ENCODE assay signal across 23 cellular contexts in the genomic region with DNA sequence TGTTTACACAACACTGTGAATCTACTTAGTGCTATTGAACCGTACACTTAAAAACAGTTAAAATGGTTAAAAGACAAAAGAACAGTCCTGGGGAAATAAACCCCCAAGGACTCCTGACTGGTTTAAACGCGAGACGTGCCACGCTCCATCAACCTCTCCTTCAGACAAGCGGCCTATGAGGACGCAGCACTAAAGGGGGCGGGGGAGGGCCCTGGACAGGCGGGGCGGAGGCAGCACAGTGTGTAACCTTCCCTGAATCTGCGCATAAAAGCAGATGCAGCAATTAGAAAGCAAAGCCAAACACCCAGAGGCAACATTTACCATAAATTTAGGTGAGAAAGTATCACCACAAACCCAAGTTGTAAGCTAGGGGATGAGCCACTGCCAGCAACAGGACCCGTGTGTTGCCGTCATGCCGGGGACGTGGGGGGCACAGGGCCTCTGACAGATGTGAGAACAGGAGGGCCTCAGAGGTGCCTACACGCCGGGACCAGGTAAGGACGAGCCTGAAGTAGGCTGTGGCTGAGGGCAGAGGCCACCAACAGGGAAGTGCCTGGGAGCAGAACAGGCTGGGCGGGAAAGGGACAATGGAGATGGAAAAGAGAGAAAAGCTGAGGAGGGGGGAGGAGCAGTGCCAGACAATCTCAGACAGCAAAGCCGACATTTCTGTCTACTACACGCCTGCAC. TPM values are rescaled to one million over a fixed set of nuclear protein-coding genes. Genes with fewer than 3 reads are reported as not detected.
A peak's percentile ranks its signal among the peaks of the same experiment; 100 is the strongest.
DNase-seq lines count a peak whose midpoint lies in the region; ATAC-seq and TF ChIP-seq lines count a peak whose summit lies in the region.
"Had no signal": no experiment of that assay in that cellular context is flagged by ENCODE, and none has a peak within 500 bp of the region (broad histone marks: within the 10 kb centered on the region; RNA-seq: fewer than 3 reads in every experiment).

No MANE protein-coding gene starts in this region.

- H3K4me3 Mint-ChIP-seq in brain (peak overlapping the region in 3 of 5 experiments; percentile 16 to 34 (median 26)), type B pancreatic cell (peak overlapping the region; percentile 45)
- H3K4me3 Mint-ChIP-seq: activated CD8-positive, alpha-beta T cell treated with anti-CD3 and anti-CD28 coated beads, Interleukin-2, amount 10 ng/mL, durations not matched to agents 7 days and 5 days; activated naive CD8-positive, alpha-beta T cell; T-helper 1 cell treated with Interleukin-12 subunit alpha and Interleukin-12 subunit beta and Interleukin-4 antibody, amounts not matched to agents 30 μg/mL and 1 μg/mL, for 36 hours had no signal

- no peak overlapping the region for H3K27ac ChIP-seq in lower lobe of right lung
- H3K27ac ChIP-seq: 22Rv1, body of pancreas, VCaP had no signal

- H3K36me3 Mint-ChIP-seq in brain (peaks cover 55% of the 10 kb centered on the region), type B pancreatic cell (peaks cover 28% of the 10 kb centered on the region)

- no peak for ATAC-seq in left colon
- ATAC-seq in lower lobe of right lung, result no peak
- ATAC-seq: activated CD8-positive, alpha-beta T cell treated with anti-CD3 and anti-CD28 coated beads, Interleukin-2, amount 10 ng/mL, durations not matched to agents 7 days and 5 days; body of pancreas had no signal

- no peaks in the 10 kb centered on the region for H3K9me3 ChIP-seq in lower lobe of right lung
- H3K9me3 ChIP-seq: BE2C, body of pancreas, heart left ventricle had no signal

- H3K4me1 Mint-ChIP-seq in brain (peaks cover 19% of the 10 kb centered on the region), type B pancreatic cell (ENCODE audit: unreplicated experiment) (peaks cover 14% of the 10 kb centered on the region)

- peaks cover 30% of the 10 kb centered on the region for H3K36me3 ChIP-seq in lower lobe of right lung

- H3K9me3 Mint-ChIP-seq in brain (no peaks in the 10 kb centered on the region), type B pancreatic cell (no peaks in the 10 kb centered on the region)
- H3K9me3 Mint-ChIP-seq: T-helper 1 cell treated with Interleukin-12 subunit alpha and Interleukin-12 subunit beta and Interleukin-4 antibody, amounts not matched to agents 30 μg/mL and 1 μg/mL, for 36 hours had no signal

- TF ChIP-seq CTCF in brain (conservative IDR thresholded peaks at IDR 0.05) (no peak), type B pancreatic cell (conservative IDR thresholded peaks at IDR 0.05) (no peak), lower lobe of right lung (IDR thresholded peaks at IDR 0.05) (no peak)

- intact Hi-C loops in left colon (cut with DNase I, micrococcal nuclease), result no loop called here
- intact Hi-C loops in lower lobe of right lung (cut with DNase I), result no loop called here

- H3K4me3 ChIP-seq in lower lobe of right lung, result no peak overlapping the region
- H3K4me3 ChIP-seq: body of pancreas, heart left ventricle, smooth muscle cell had no signal

- peaks cover 2% of the 10 kb centered on the region for H3K4me1 ChIP-seq in lower lobe of right lung
- H3K4me1 ChIP-seq: BE2C, body of pancreas had no signal

- H3K27me3 Mint-ChIP-seq in brain, result no peaks in the 10 kb centered on the region
- no peaks in the 10 kb centered on the region for H3K27me3 Mint-ChIP-seq in type B pancreatic cell
- H3K27me3 Mint-ChIP-seq: activated naive CD8-positive, alpha-beta T cell had no signal

- DNase-seq in NCI-H1417 (lab: John Stamatoyannopoulos, UW) (peak; percentile 70 to 90 (median 85)), NCI-H1417 treated with DMSO at 0.1 percent for 48 hours (lab: John Stamatoyannopoulos, UW) (no peak), iPS-NIHi7 (ENCODE audit: extremely low spot score) (peak; percentile 53), type B pancreatic cell (ENCODE audit: extremely low spot score, unreplicated experiment) (no peak), left colon (no peak), lower lobe of right lung (no peak)
- no peak for DNase-seq in activated CD4-positive, alpha-beta T cell treated with anti-CD3 and anti-CD28 coated beads for 48 hours
- DNase-seq: activated T-cell treated with anti-CD3 and anti-CD28 coated beads, Interleukin-2, amount 50 U/mL, for 48 hours; BE2C; body of pancreas; DMS 273 treated with DMSO at 0.1 percent for 48 hours; Karpas-422; NCI-H1092; NCI-H446 treated with DMSO at 0.1 percent for 48 hours; SHP77 had no signal

- H3K27me3 ChIP-seq in lower lobe of right lung (ENCODE audit: low read depth), result no peaks in the 10 kb centered on the region
- H3K27me3 ChIP-seq: BE2C, body of pancreas, heart left ventricle had no signal

- H3K27ac Mint-ChIP-seq in brain, result peak overlapping the region in 3 of 5 experiments; percentile 40 to 89 (median 70)
- peak overlapping the region; percentile 67 for H3K27ac Mint-ChIP-seq in type B pancreatic cell
- H3K27ac Mint-ChIP-seq: activated CD8-positive, alpha-beta T cell treated with anti-CD3 and anti-CD28 coated beads, Interleukin-2, amount 10 ng/mL, durations not matched to agents 7 days and 5 days; activated naive CD8-positive, alpha-beta T cell; T-helper 1 cell treated with Interleukin-12 subunit alpha and Interleukin-12 subunit beta and Interleukin-4 antibody, amounts not matched to agents 30 μg/mL and 1 μg/mL, for 36 hours had no signal

RNA-seq across cellular contexts. Expression of gene ADPRHL1, which starts 15.3 kb away (rescaled TPM):
- polyA plus RNA-seq in brain (ENCODE audit: insufficient read depth, low read depth, low replicate concordance), result 133 TPM
- total RNA-seq in type B pancreatic cell (ENCODE audit: low replicate concordance) (2.5 and 4.1 TPM in 2 replicates), left colon (1 to 10 TPM; 4.0 to 7.8 TPM), lower lobe of right lung (2.7 TPM)

RNA-seq across cellular contexts. Expression of gene DCUN1D2, which starts 21.9 kb away (rescaled TPM):
- polyA plus RNA-seq in brain (ENCODE audit: insufficient read depth, low read depth, low replicate concordance), result 16.0 TPM
- total RNA-seq in type B pancreatic cell (ENCODE audit: low replicate concordance) (17.2 and 29.2 TPM in 2 replicates), left colon (10 to 100 TPM; 18.2 to 22.7 TPM), lower lobe of right lung (16.8 TPM)

Comparison
In these comparisons a context has a peak if more than half of its experiments do, and no peak if none do; other contexts are left out.
1. DNase-seq: peak in NCI-H1417 (3 of 3) and iPS-NIHi7 (single experiment); none in NCI-H1417 treated with DMSO at 0.1 percent for 48 hours (single experiment), type B pancreatic cell (single experiment), left colon (0 of 2), activated CD4-positive, alpha-beta T cell treated with anti-CD3 and anti-CD28 coated beads for 48 hours (single experiment) and lower lobe of right lung (single experiment).